16 cellular contexts compared by ENCODE assay signal in the genomic region with DNA sequence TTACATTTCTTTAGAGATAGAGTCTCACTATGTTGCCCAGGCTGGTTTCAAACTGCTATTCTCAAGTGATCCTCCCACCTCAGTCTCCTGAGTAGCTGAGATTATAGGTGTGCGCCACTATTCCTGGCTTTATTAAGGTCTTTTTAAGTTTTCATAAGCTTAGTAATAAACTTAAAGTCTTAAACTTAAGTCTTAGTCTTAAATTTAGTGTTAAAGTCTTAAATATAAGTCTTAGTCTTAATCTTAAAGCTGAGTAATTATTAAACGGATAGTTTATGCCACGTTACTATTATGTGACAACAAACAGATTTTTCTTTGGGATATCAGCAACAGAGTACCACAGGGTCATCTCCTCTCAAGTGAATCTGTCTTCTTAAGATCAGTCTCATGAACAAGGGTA.
"Had no signal": no experiment of that assay in that cellular context is flagged by ENCODE, and none has a peak within 500 bp of the region (broad histone marks: within the 10 kb centered on the region; RNA-seq: fewer than 3 reads in every experiment).

No MANE protein-coding gene starts in this region.

- H3K27me3 ChIP-seq: colonic mucosa, heart left ventricle, right atrium auricular region, thyroid gland, upper lobe of right lung had no signal

- FAIRE-seq: small intestine had no signal

- H3K27me3 Mint-ChIP-seq: naive thymus-derived CD8-positive, alpha-beta T cell had no signal

- H3K4me3 Mint-ChIP-seq: naive thymus-derived CD8-positive, alpha-beta T cell; neural crest cell had no signal

- DNase-seq: colonic mucosa; dermis blood vessel endothelial cell; effector CD4-positive, alpha-beta T cell; foreskin melanocyte; heart left ventricle; hippocampal formation; kidney glomerular epithelial cell; mucosa of descending colon; naive thymus-derived CD8-positive, alpha-beta T cell; small intestine; stimulated activated CD4-positive, alpha-beta T cell treated with anti-CD3 and anti-CD28 coated beads, Interleukin-12 subunit alpha, Interleukin-12 subunit beta, amount 100 ng/mL, for 4 hours; stimulated activated naive CD4-positive, alpha-beta T cell treated with Interleukin-2 at 50 U/mL for 16 hours; thyroid gland; upper lobe of right lung had no signal

- H3K9me3 Mint-ChIP-seq: naive thymus-derived CD8-positive, alpha-beta T cell; neural crest cell had no signal

- ATAC-seq: heart left ventricle; mucosa of descending colon; naive thymus-derived CD8-positive, alpha-beta T cell; upper lobe of right lung had no signal

- H3K9me3 ChIP-seq: colonic mucosa, heart left ventricle, mucosa of descending colon, right atrium auricular region, thyroid gland, upper lobe of right lung had no signal

- H3K27ac Mint-ChIP-seq: naive thymus-derived CD8-positive, alpha-beta T cell had no signal

- H3K27ac ChIP-seq: colonic mucosa, heart left ventricle, right atrium auricular region, thyroid gland, upper lobe of right lung had no signal

- H3K4me1 Mint-ChIP-seq: neural crest cell had no signal

- H3K4me1 ChIP-seq: right atrium auricular region, thyroid gland had no signal

- H3K4me3 ChIP-seq: colonic mucosa, heart left ventricle, mucosa of descending colon, right atrium auricular region, thyroid gland, upper lobe of right lung had no signal
